In genomic region chr14:100778951-100779690, GRCh38 we compare ENCODE assay signal across 26 cellular contexts. TPM values are rescaled to one million over a fixed set of nuclear protein-coding genes. Genes with fewer than 3 reads are reported as not detected.
A peak's percentile ranks its signal among the peaks of the same experiment; 100 is the strongest.
DNase-seq lines count a peak whose midpoint lies in the region; ATAC-seq and TF ChIP-seq lines count a peak whose summit lies in the region.
"Had no signal": no experiment of that assay in that cellular context is flagged by ENCODE, and none has a peak within 500 bp of the region (broad histone marks: within the 10 kb centered on the region; RNA-seq: fewer than 3 reads in every experiment).

No MANE protein-coding gene starts in this region.

- H3K23me2 ChIP-seq in H9 (ENCODE audit: insufficient read length, low read depth, low read length, poor library complexity, severe bottlenecking) = no peaks in the 10 kb centered on the region

- no peak overlapping the region for H3K27ac ChIP-seq in H9 (ENCODE audit: insufficient read length, low read depth, low read length)
- H3K27ac ChIP-seq in mesenchymal stem cell (ENCODE audit: low read length, poor library complexity, severe bottlenecking) = no peak overlapping the region
- H3K27ac ChIP-seq in gastrocnemius medialis = no peak overlapping the region
- no peak overlapping the region for H3K27ac ChIP-seq in CD4-positive, alpha-beta T cell (ENCODE audit: low read depth, low read length)
- H3K27ac ChIP-seq: epithelial cell of prostate, thyroid gland had no signal

- DNase-seq in AG20443 (ENCODE audit: low spot score) (peak; percentile 43), H9 (peak; percentile 13), mesenchymal stem cell (no peak), gastrocnemius medialis (no peak), occipital lobe (lab: John Stamatoyannopoulos, UW) (no peak)
- DNase-seq in stimulated activated CD4-positive, alpha-beta T cell treated with anti-CD3 and anti-CD28 coated beads, Interleukin-15, amount 100 ng/mL, for 24 hours = no peak
- DNase-seq in CD4-positive, alpha-beta T cell = no peak
- DNase-seq: activated CD4-positive, CD25-positive, alpha-beta regulatory T cell treated with anti-CD3 and anti-CD28 coated beads, Interleukin-2, amount 50 U/mL, for 72 hours; activated CD8-positive, alpha-beta T cell treated with anti-CD3 and anti-CD28 coated beads, Interleukin-2, amount 10 ng/mL, durations not matched to agents 7 days and 5 days; activated naive CD4-positive, alpha-beta T cell; C1 segment of cervical spinal cord; effector CD4-positive, alpha-beta T cell; EL; GOT3; kidney; NCI-H446 treated with DMSO at 0.1 percent for 48 hours; SK-N-SH; thyroid gland had no signal

- TF ChIP-seq POLR2A in gastrocnemius medialis (IDR thresholded peaks at IDR 0.05) = no peak

- H3K36me3 Mint-ChIP-seq in H9 (ENCODE audit: insufficient read depth in 1 of 3, low read depth in 3 of 3) = no peaks in the 10 kb centered on the region
- H3K36me3 Mint-ChIP-seq in CD4-positive, alpha-beta T cell (ENCODE audit: low read depth) = no peaks in the 10 kb centered on the region

- no peak overlapping the region for H3K27ac Mint-ChIP-seq in H9
- H3K27ac Mint-ChIP-seq in CD4-positive, alpha-beta T cell = no peak overlapping the region
- H3K27ac Mint-ChIP-seq: activated CD8-positive, alpha-beta T cell treated with anti-CD3 and anti-CD28 coated beads, Interleukin-2, amount 10 ng/mL, durations not matched to agents 7 days and 5 days; progenitor cell of endocrine pancreas; stimulated activated naive CD8-positive, alpha-beta T cell treated with anti-CD3 and anti-CD28 coated beads, Interleukin-15, Interleukin-2, amounts not matched to agents 100 ng/mL and 50 ng/mL, for 24 hours; T-helper 1 cell treated with Interleukin-12 subunit alpha and Interleukin-12 subunit beta and Interleukin-4 antibody, amounts not matched to agents 30 μg/mL and 1 μg/mL, for 36 hours had no signal

- H3K9me3 ChIP-seq in H9 (ENCODE audit: control insufficient read depth, low read depth, low read length) (no peaks in the 10 kb centered on the region), mesenchymal stem cell (ENCODE audit: control insufficient read depth, low read length) (no peaks in the 10 kb centered on the region), gastrocnemius medialis (no peaks in the 10 kb centered on the region)
- no peaks in the 10 kb centered on the region for H3K9me3 ChIP-seq in CD4-positive, alpha-beta T cell (ENCODE audit: control insufficient read depth, low read length)
- H3K9me3 ChIP-seq: SK-N-SH, thyroid gland had no signal

- H3K23ac ChIP-seq in H9 (ENCODE audit: insufficient read length, low read depth, low read length) (no peak overlapping the region), mesenchymal stem cell (ENCODE audit: low read length in 2 of 2) (no peak overlapping the region)

- no peak overlapping the region for H2AK5ac ChIP-seq in H9 (ENCODE audit: insufficient read length, low read length)
- H2AK5ac ChIP-seq in mesenchymal stem cell (ENCODE audit: low read length, severe bottlenecking) = no peak overlapping the region

- H3K18ac ChIP-seq in H9 (ENCODE audit: insufficient read length, low read depth, low read length) (no peak overlapping the region), mesenchymal stem cell (ENCODE audit: low read depth in 1 of 2, low read length in 2 of 2) (peak overlapping the region; percentile 4 to 16)

- H3K56ac ChIP-seq in H9 (ENCODE audit: insufficient read length, low read depth, low read length) = no peak overlapping the region

- H3K4me1 Mint-ChIP-seq in H9 = peaks cover 0 to 8% of the 10 kb centered on the region in 2 experiments; a peak in 2 of 4 replicates
- no peaks in the 10 kb centered on the region for H3K4me1 Mint-ChIP-seq in CD4-positive, alpha-beta T cell (ENCODE audit: low read depth)

- H2BK5ac ChIP-seq in H9 (ENCODE audit: insufficient read length, low read length) (no peak overlapping the region), mesenchymal stem cell (ENCODE audit: low read depth, low read length, poor library complexity, severe bottlenecking) (no peak overlapping the region)

- H3K36me3 ChIP-seq in mesenchymal stem cell (ENCODE audit: control insufficient read depth in 1 of 2, insufficient read depth in 2 of 2, low read depth in 1 of 2, low read length in 2 of 2) (no peaks in the 10 kb centered on the region), gastrocnemius medialis (no peaks in the 10 kb centered on the region)
- H3K36me3 ChIP-seq: thyroid gland had no signal

- no peak overlapping the region for H2AFZ ChIP-seq in H9 (ENCODE audit: low read length)
- no peak overlapping the region for H2AFZ ChIP-seq in mesenchymal stem cell (ENCODE audit: low read depth, low read length)

- H3K79me2 ChIP-seq in H9 (ENCODE audit: insufficient read depth, low read length) = no peaks in the 10 kb centered on the region

- H4K20me1 ChIP-seq in H9 (ENCODE audit: control insufficient read depth, insufficient read depth, insufficient read length) = no peaks in the 10 kb centered on the region

- H3K4me3 ChIP-seq in mesenchymal stem cell (ENCODE audit: insufficient read depth in 1 of 2, low read depth in 1 of 2, low read length in 2 of 2) = no peak overlapping the region
- no peak overlapping the region for H3K4me3 ChIP-seq in gastrocnemius medialis
- H3K4me3 ChIP-seq: thyroid gland had no signal

- in situ Hi-C loops in gastrocnemius medialis (cut with MboI; ENCODE audit: low sequenced_read_pairs in 4 of 4) = no loop called here

- H3T11ph ChIP-seq in H9 (ENCODE audit: low read length) = no peak overlapping the region

- H3K4ac ChIP-seq in H9 (ENCODE audit: low read depth, low read length) = no peak overlapping the region; the same call in 1 of the 2 replicates
- no peak overlapping the region for H3K4ac ChIP-seq in mesenchymal stem cell (ENCODE audit: low read depth in 1 of 2, low read length in 2 of 2)

- no peak for TF ChIP-seq CTCF in H9 (conservative IDR thresholded peaks at IDR 0.05)
- no peak for TF ChIP-seq CTCF in gastrocnemius medialis (IDR thresholded peaks at IDR 0.05 in 4 of 5, conservative IDR thresholded peaks at IDR 0.05 in 1 of 5)
- no peak for TF ChIP-seq CTCF in CD4-positive, alpha-beta T cell (IDR thresholded peaks at IDR 0.05)

- H4K91ac ChIP-seq in H9 (ENCODE audit: insufficient read length, low read depth, low read length) (no peak overlapping the region), mesenchymal stem cell (ENCODE audit: low read length) (peak overlapping the region; percentile 3)

- no peak overlapping the region for H2BK20ac ChIP-seq in H9 (ENCODE audit: low read depth, low read length, poor library complexity, severe bottlenecking)

- peak; percentile 40 to 70 for ATAC-seq in gastrocnemius medialis
- no peak for ATAC-seq in CD4-positive, alpha-beta T cell (ENCODE audit: poor library complexity)
- ATAC-seq: activated CD8-positive, alpha-beta T cell treated with anti-CD3 and anti-CD28 coated beads, Interleukin-2, amount 10 ng/mL, durations not matched to agents 7 days and 5 days; HepG2 had no signal

- H4K8ac ChIP-seq in H9 (replicated peaks; ENCODE audit: insufficient read length, low read depth, low read length) (no peak overlapping the region), mesenchymal stem cell (ENCODE audit: low read length) (peak overlapping the region; percentile 4)

- H3K14ac ChIP-seq in H9 (ENCODE audit: insufficient read depth, low read length) (no peak overlapping the region), mesenchymal stem cell (ENCODE audit: low read length in 2 of 2) (no peak overlapping the region)

- no peak overlapping the region for H2BK12ac ChIP-seq in H9 (ENCODE audit: insufficient read length, low read depth, low read length)
- peak overlapping the region; percentile 61 to 64 for H2BK12ac ChIP-seq in mesenchymal stem cell (ENCODE audit: low read length in 2 of 2)

- H2BK120ac ChIP-seq in H9 (ENCODE audit: low read depth, low read length, poor library complexity, severe bottlenecking) = no peak overlapping the region
- no peak overlapping the region for H2BK120ac ChIP-seq in mesenchymal stem cell (ENCODE audit: low read depth, low read length)

- peaks cover 13% of the 10 kb centered on the region for H3K27me3 Mint-ChIP-seq in H9 (ENCODE audit: low read depth)
- H3K27me3 Mint-ChIP-seq in CD4-positive, alpha-beta T cell = peaks cover 3% of the 10 kb centered on the region
- H3K27me3 Mint-ChIP-seq: stimulated activated naive CD8-positive, alpha-beta T cell treated with anti-CD3 and anti-CD28 coated beads, Interleukin-15, Interleukin-2, amounts not matched to agents 100 ng/mL and 50 ng/mL, for 24 hours had no signal

- intact Hi-C loops in gastrocnemius medialis (cut with DNase I; ENCODE audit: low total_unique reads) = no loop called here
- intact Hi-C loops in CD4-positive, alpha-beta T cell (cut with DNase I, micrococcal nuclease) = no loop called here

- H3K9ac ChIP-seq in H9 (ENCODE audit: extremely low read depth, insufficient read length, low read length) (no peak overlapping the region), mesenchymal stem cell (ENCODE audit: low read length) (no peak overlapping the region)
- H3K9ac ChIP-seq: SK-N-SH had no signal

- no peaks in the 10 kb centered on the region for H3K9me3 Mint-ChIP-seq in H9
- no peaks in the 10 kb centered on the region for H3K9me3 Mint-ChIP-seq in CD4-positive, alpha-beta T cell
- H3K9me3 Mint-ChIP-seq: neural crest cell; stimulated activated naive CD8-positive, alpha-beta T cell treated with anti-CD3 and anti-CD28 coated beads, Interleukin-15, Interleukin-2, amounts not matched to agents 100 ng/mL and 50 ng/mL, for 24 hours; T-helper 1 cell treated with Interleukin-12 subunit alpha and Interleukin-12 subunit beta and Interleukin-4 antibody, amounts not matched to agents 30 μg/mL and 1 μg/mL, for 36 hours had no signal

- no peaks in the 10 kb centered on the region for H3K79me1 ChIP-seq in H9 (ENCODE audit: insufficient read depth, low read depth, low read length, poor library complexity, severe bottlenecking)
- H3K79me1 ChIP-seq in mesenchymal stem cell (replicated peaks; ENCODE audit: low read length, poor library complexity, severe bottlenecking) = no peaks in the 10 kb centered on the region

- H3K4me2 ChIP-seq in H9 (ENCODE audit: insufficient read depth, insufficient read length, low read length) (no peak overlapping the region), mesenchymal stem cell (ENCODE audit: low read length, poor library complexity, severe bottlenecking) (no peak overlapping the region)
- H3K4me2 ChIP-seq: SK-N-SH had no signal

- no peak overlapping the region for H2BK15ac ChIP-seq in H9 (ENCODE audit: low read depth, low read length)
- peak overlapping the region; percentile 54 for H2BK15ac ChIP-seq in mesenchymal stem cell (ENCODE audit: low read depth, poor library complexity, severe bottlenecking)

- no CpG with 5 or more reads among the region's 24 CpGs for WGBS in H9 (ENCODE audit: extremely low coverage, insufficient read length, low lambda C conversion rate)
- 93% methylated on average over 24 of the region's 24 CpGs for WGBS in mesenchymal stem cell

- POLR2A ChIA-PET in CD4-positive, alpha-beta T cell (lab: Charles Lee) = no interaction called here

- no peak overlapping the region for H4K5ac ChIP-seq in H9 (ENCODE audit: insufficient read length, low read depth, low read length)

- H3K4me1 ChIP-seq in H9 (ENCODE audit: insufficient read depth, low read length) (no peaks in the 10 kb centered on the region), mesenchymal stem cell (ENCODE audit: control insufficient read depth, insufficient read depth, low read depth, low read length) (peaks cover 4% of the 10 kb centered on the region), gastrocnemius medialis (peaks cover 12 to 16% of the 10 kb centered on the region in 2 donors)
- H3K4me1 ChIP-seq: thyroid gland had no signal

- no peak overlapping the region for H3K4me3 Mint-ChIP-seq in H9
- H3K4me3 Mint-ChIP-seq in CD4-positive, alpha-beta T cell = no peak overlapping the region
- H3K4me3 Mint-ChIP-seq: activated CD8-positive, alpha-beta T cell treated with anti-CD3 and anti-CD28 coated beads, Interleukin-2, amount 10 ng/mL, durations not matched to agents 7 days and 5 days; neural crest cell; stimulated activated naive CD8-positive, alpha-beta T cell treated with anti-CD3 and anti-CD28 coated beads, Interleukin-15, Interleukin-2, amounts not matched to agents 100 ng/mL and 50 ng/mL, for 24 hours; T-helper 1 cell treated with Interleukin-12 subunit alpha and Interleukin-12 subunit beta and Interleukin-4 antibody, amounts not matched to agents 30 μg/mL and 1 μg/mL, for 36 hours had no signal

- no peaks in the 10 kb centered on the region for H3K27me3 ChIP-seq in H9 (ENCODE audit: insufficient read depth, low read length)
- peaks cover 17 to 69% of the 10 kb centered on the region in 2 experiments for H3K27me3 ChIP-seq in mesenchymal stem cell (ENCODE audit: control insufficient read depth in 1 of 2, insufficient read depth in 1 of 2, low read length in 2 of 2)
- peaks cover 0 to 2% (median 0%) of the 10 kb centered on the region in 3 donors for H3K27me3 ChIP-seq in gastrocnemius medialis
- H3K27me3 ChIP-seq in CD4-positive, alpha-beta T cell (ENCODE audit: control insufficient read depth, insufficient read depth, low read length) = no peaks in the 10 kb centered on the region
- H3K27me3 ChIP-seq: thyroid gland had no signal

- CTCF ChIA-PET in CD4-positive, alpha-beta T cell (lab: Charles Lee) = no interaction called here

RNA-seq across cellular contexts. Expression of gene MEG3, which starts 46.8 kb away (rescaled TPM):
- total RNA-seq in H9 (2021) (0.52 TPM in 1 of 2 replicates, not detected in the other), gastrocnemius medialis (10 to 100 TPM in 1 of 4 donors, 1 to 10 TPM in 3; 2.7 to 30.7 (median 5.2) TPM), occipital lobe (92.5 TPM)
- 0.12 TPM for polyA plus RNA-seq in mesenchymal stem cell (2013, experiment 1 of 2)
- polyA plus RNA-seq in mesenchymal stem cell (2013, experiment 2 of 2) = 0.01 TPM
- total RNA-seq in CD4-positive, alpha-beta T cell = not detected
- total RNA-seq: activated CD8-positive, alpha-beta T cell treated with anti-CD3 and anti-CD28 coated beads, Interleukin-2, amount 10 ng/mL, durations not matched to agents 7 days and 5 days; HepG2 had no signal
- polyA plus RNA-seq: SK-N-SH had no signal

RNA-seq across cellular contexts. Expression of gene DLK1, which starts 52.4 kb away (rescaled TPM):
- total RNA-seq in H9 (2021) (2.8 and 3.2 TPM in 2 replicates), gastrocnemius medialis (1 to 10 TPM in 3 of 4 donors, under 1 TPM in 1; 0.53 to 5.1 (median 3.5) TPM), occipital lobe (0.31 TPM)
- polyA plus RNA-seq in mesenchymal stem cell (2013, experiment 1 of 2) = 80.9 TPM
- polyA plus RNA-seq in mesenchymal stem cell (2013, experiment 2 of 2) = 81.8 TPM
- not detected for total RNA-seq in CD4-positive, alpha-beta T cell
- total RNA-seq: activated CD8-positive, alpha-beta T cell treated with anti-CD3 and anti-CD28 coated beads, Interleukin-2, amount 10 ng/mL, durations not matched to agents 7 days and 5 days; kidney; LHCN-M2; mononuclear cell had no signal

Comparison
In these comparisons a context has a peak if more than half of its experiments do, and no peak if none do; other contexts are left out.
1. DNase-seq: peak in AG20443 (single experiment) and H9 (single experiment); none in mesenchymal stem cell (single experiment), gastrocnemius medialis (0 of 2), stimulated activated CD4-positive, alpha-beta T cell treated with anti-CD3 and anti-CD28 coated beads, Interleukin-15, amount 100 ng/mL, for 24 hours (single experiment), occipital lobe (single experiment) and CD4-positive, alpha-beta T cell (0 of 10).